9 cellular contexts compared by ENCODE assay signal in the genomic region with DNA sequence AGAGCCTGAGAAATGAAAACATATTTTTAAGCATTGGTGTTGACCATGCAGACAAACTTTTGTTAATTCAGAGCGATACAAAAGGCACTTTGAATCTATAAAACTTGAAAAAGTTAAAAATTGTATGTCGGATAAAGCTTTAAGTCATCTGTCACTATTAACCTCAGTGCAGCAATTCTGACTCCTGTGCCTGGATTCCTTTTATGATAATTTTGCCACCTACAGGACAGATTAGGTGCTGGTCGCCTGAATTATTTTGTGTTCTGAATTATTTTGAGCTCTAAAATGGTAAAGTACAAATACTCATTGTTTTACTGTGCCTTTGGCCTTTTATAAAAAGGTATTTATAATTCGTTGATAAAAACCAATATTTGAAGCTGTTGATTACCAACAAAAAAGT. TPM values are rescaled to one million over a fixed set of nuclear protein-coding genes. Genes with fewer than 3 reads are reported as not detected.
DNase-seq lines count a peak whose midpoint lies in the region; ATAC-seq, FAIRE-seq and TF ChIP-seq lines count a peak whose summit lies in the region.
"Had no signal": no experiment of that assay in that cellular context is flagged by ENCODE, and none has a peak within 500 bp of the region (broad histone marks: within the 10 kb centered on the region; RNA-seq: fewer than 3 reads in every experiment).

No MANE protein-coding gene starts in this region.

- FAIRE-seq in HTR-8/SVneo (lab: Jason Lieb, UNC), result no peak
- FAIRE-seq: colon had no signal

- peak; percentile 61 to 72 for ATAC-seq in stimulated activated naive B cell treated with anti-CD40 and anti-IgM and Interleukin-4, amounts not matched to agents 10 μg/mL and 1 μg/mL and 100 μg/mL, for 72 hours (replicated peaks)

- no peak overlapping the region for H3K27ac Mint-ChIP-seq in stimulated activated naive B cell treated with anti-CD40 and anti-IgM and Interleukin-4, amounts not matched to agents 10 μg/mL and 1 μg/mL and 100 μg/mL, for 72 hours

- H3K9me3 ChIP-seq in A673 (ENCODE audit: low read depth, low read length, poor library complexity, severe bottlenecking) (no peaks in the 10 kb centered on the region), esophagus squamous epithelium (no peaks in the 10 kb centered on the region)

- POLR2A ChIA-PET in A673 (lab: Charles Lee; ENCODE audit: low non-redundant PET), result no interaction called here

- TF ChIP-seq CTCF in A673 (conservative IDR thresholded peaks at IDR 0.05; ENCODE audit: low read depth, low read length) (peak; percentile 57), GM12875 (IDR thresholded peaks at IDR 0.05; ENCODE audit: borderline replicate concordance, insufficient read depth, low read depth, low read length) (peak; percentile 30; the same call in 1 of the 2 replicates), esophagus squamous epithelium (IDR thresholded peaks at IDR 0.05) (peak in 5 of 6 experiments; percentile 18 to 52 (median 41)), coronary artery (IDR thresholded peaks at IDR 0.05) (no peak)

- CTCF ChIA-PET in A673 (lab: Charles Lee), result interaction anchor here (1.4 kb wide), 1 partner anchor 516 kb away, joined by 5 read pairs; no protein-coding TSS in a partner anchor

- no peak for TF ChIP-seq POLR2A in esophagus squamous epithelium (IDR thresholded peaks at IDR 0.05)

- no peaks in the 10 kb centered on the region for H3K27me3 Mint-ChIP-seq in stimulated activated naive B cell treated with anti-CD40 and anti-IgM and Interleukin-4, amounts not matched to agents 10 μg/mL and 1 μg/mL and 100 μg/mL, for 72 hours

- H3K36me3 Mint-ChIP-seq in stimulated activated naive B cell treated with anti-CD40 and anti-IgM and Interleukin-4, amounts not matched to agents 10 μg/mL and 1 μg/mL and 100 μg/mL, for 72 hours, result peaks cover 24 to 34% of the 10 kb centered on the region in 2 donors

- peak; percentile 23 for DNase-seq in A673 (ENCODE audit: low spot score)
- peak; percentile 57 for DNase-seq in NAMALWA (ENCODE audit: low spot score)
- no peak for DNase-seq in esophagus squamous epithelium (lab: John Stamatoyannopoulos, UW)
- DNase-seq in stimulated activated naive B cell treated with anti-CD40 and anti-IgM and Interleukin-4, amounts not matched to agents 10 μg/mL and 1 μg/mL and 100 μg/mL, for 72 hours, result no peak
- DNase-seq in coronary artery (ENCODE audit: low spot score), result no peak
- DNase-seq in HTR-8/SVneo (ENCODE audit: insufficient read length, low spot score), result no peak
- DNase-seq in GM19240 (ENCODE audit: insufficient read length, low spot score), result no peak

- H3K36me3 ChIP-seq in A673 (ENCODE audit: insufficient read depth, low read length, poor library complexity, severe bottlenecking), result no peaks in the 10 kb centered on the region
- no peaks in the 10 kb centered on the region for H3K36me3 ChIP-seq in esophagus squamous epithelium

- H3K27ac ChIP-seq in A673 (ENCODE audit: low read depth, low read length, poor library complexity, severe bottlenecking) (no peak overlapping the region), esophagus squamous epithelium (no peak overlapping the region), coronary artery (no peak overlapping the region)

- H3K4me3 ChIP-seq in A673 (ENCODE audit: low read depth, low read length, poor library complexity, severe bottlenecking) (no peak overlapping the region), GM12875 (ENCODE audit: low read depth, low read length) (no peak overlapping the region), esophagus squamous epithelium (no peak overlapping the region), coronary artery (no peak overlapping the region)

- WGBS in esophagus squamous epithelium, 2 donors, result 52 to 54% methylated on average over 4 of the region's 4 CpGs

- no peaks in the 10 kb centered on the region for H3K27me3 ChIP-seq in A673 (replicated peaks; ENCODE audit: insufficient read depth, low read depth, low read length, poor library complexity)
- H3K27me3 ChIP-seq in esophagus squamous epithelium, result no peaks in the 10 kb centered on the region

- intact Hi-C loops in A673 (cut with micrococcal nuclease; ENCODE audit: unreplicated experiment), result no loop called here
- intact Hi-C loops in esophagus squamous epithelium (cut with DNase I), result no loop called here

- H3K9me3 Mint-ChIP-seq in stimulated activated naive B cell treated with anti-CD40 and anti-IgM and Interleukin-4, amounts not matched to agents 10 μg/mL and 1 μg/mL and 100 μg/mL, for 72 hours, result no peaks in the 10 kb centered on the region

- H3K4me1 ChIP-seq in A673 (ENCODE audit: insufficient read depth, low read length, poor library complexity, severe bottlenecking) (no peaks in the 10 kb centered on the region), esophagus squamous epithelium (no peaks in the 10 kb centered on the region)

- H3K4me3 Mint-ChIP-seq in stimulated activated naive B cell treated with anti-CD40 and anti-IgM and Interleukin-4, amounts not matched to agents 10 μg/mL and 1 μg/mL and 100 μg/mL, for 72 hours, result no peak overlapping the region

- BruUV-seq in A673 (replicated peaks; lab: Mats Ljungman, UMichigan), result no TSS peak

- peaks cover 0 to 2% of the 10 kb centered on the region in 2 donors for H3K4me1 Mint-ChIP-seq in stimulated activated naive B cell treated with anti-CD40 and anti-IgM and Interleukin-4, amounts not matched to agents 10 μg/mL and 1 μg/mL and 100 μg/mL, for 72 hours

RNA-seq across cellular contexts. Expression of a gene that starts 19.4 kb away (rescaled TPM):
- 54.2 and 61.8 TPM in 2 replicates for total RNA-seq in A673 (2021)
- total RNA-seq in esophagus squamous epithelium, result 10 to 100 TPM; 13.2 to 28.6 (median 15.4) TPM

RNA-seq across cellular contexts. Expression of a gene that starts 53.7 kb away (rescaled TPM):
- 1.2 and 1.5 TPM in 2 replicates for total RNA-seq in A673 (2021)
- 10 to 100 TPM in 1 of 4 donors, 1 to 10 TPM in 2, under 1 TPM in 1; 0.87 to 10.7 (median 3.2) TPM for total RNA-seq in esophagus squamous epithelium

Comparison
In these comparisons a context has a peak if more than half of its experiments do, and no peak if none do; other contexts are left out.
1. DNase-seq: peak in A673 (single experiment) and NAMALWA (single experiment); none in esophagus squamous epithelium (single experiment), stimulated activated naive B cell treated with anti-CD40 and anti-IgM and Interleukin-4, amounts not matched to agents 10 μg/mL and 1 μg/mL and 100 μg/mL, for 72 hours (single experiment), coronary artery (single experiment), HTR-8/SVneo (single experiment) and GM19240 (single experiment).